22 cellular contexts compared by ENCODE assay signal in genomic region chr15:90683876-90684275, GRCh38. TPM values are rescaled to one million over a fixed set of nuclear protein-coding genes. Genes with fewer than 3 reads are reported as not detected.
A peak's percentile ranks its signal among the peaks of the same experiment; 100 is the strongest.
DNase-seq lines count a peak whose midpoint lies in the region; ATAC-seq and TF ChIP-seq lines count a peak whose summit lies in the region.
"Had no signal": no experiment of that assay in that cellular context is flagged by ENCODE, and none has a peak within 500 bp of the region (broad histone marks: within the 10 kb centered on the region; RNA-seq: fewer than 3 reads in every experiment).

No MANE protein-coding gene starts in this region.

- H3K4me3 Mint-ChIP-seq in activated T-cell treated with anti-CD3 and anti-CD28 coated beads, Interleukin-2, amount 50 U/mL, for 24 hours: no peak overlapping the region
- H3K4me3 Mint-ChIP-seq in activated T-cell treated with anti-CD3 and anti-CD28 coated beads, Interleukin-2, amount 50 U/mL, for 4 hours: no peak overlapping the region
- H3K4me3 Mint-ChIP-seq in WTC11: no peak overlapping the region
- H3K4me3 Mint-ChIP-seq in mesothelial cell of epicardium: no peak overlapping the region
- H3K4me3 Mint-ChIP-seq in CD8-positive, alpha-beta T cell: no peak overlapping the region
- H3K4me3 Mint-ChIP-seq: CD4-positive, alpha-beta memory T cell had no signal

- H3K27me3 ChIP-seq in H7 (ENCODE audit: control insufficient read depth, insufficient read depth, low read length): no peaks in the 10 kb centered on the region
- no peaks in the 10 kb centered on the region for H3K27me3 ChIP-seq in CD8-positive, alpha-beta T cell (ENCODE audit: insufficient read depth, low read length)
- H3K27me3 ChIP-seq: BLaER1 had no signal

- no peak for ATAC-seq in activated T-cell treated with anti-CD3 and anti-CD28 coated beads, Interleukin-2, amount 50 U/mL, for 4 hours
- ATAC-seq in WTC11 (no peak), left ventricle myocardium superior (no peak)
- no peak for ATAC-seq in CD8-positive, alpha-beta T cell
- ATAC-seq: PC-3 had no signal

- no peak for TF ChIP-seq CTCF in WTC11 (IDR thresholded peaks at IDR 0.05)
- TF ChIP-seq CTCF in mesothelial cell of epicardium (IDR thresholded peaks at IDR 0.05; ENCODE audit: unreplicated experiment): no peak
- TF ChIP-seq CTCF in CD8-positive, alpha-beta T cell (IDR thresholded peaks at IDR 0.05): no peak

- H3K36me3 ChIP-seq in H7 (replicated peaks; ENCODE audit: control insufficient read depth, insufficient read depth, low read length): no peaks in the 10 kb centered on the region
- no peaks in the 10 kb centered on the region for H3K36me3 ChIP-seq in CD8-positive, alpha-beta T cell (ENCODE audit: insufficient read depth, low read length)
- H3K36me3 ChIP-seq: BLaER1 had no signal

- peaks cover 52% of the 10 kb centered on the region for H3K4me1 Mint-ChIP-seq in activated T-cell treated with anti-CD3 and anti-CD28 coated beads, Interleukin-2, amount 50 U/mL, for 24 hours (ENCODE audit: low read depth)
- peaks cover 22% of the 10 kb centered on the region for H3K4me1 Mint-ChIP-seq in activated T-cell treated with anti-CD3 and anti-CD28 coated beads, Interleukin-2, amount 50 U/mL, for 4 hours (ENCODE audit: low read depth)
- H3K4me1 Mint-ChIP-seq in WTC11 (0 out of 2 replicates have a peak, but pooled peaks cover 3% of the 10 kb centered on the region), mesothelial cell of epicardium (peaks cover 24% of the 10 kb centered on the region)
- H3K4me1 Mint-ChIP-seq in CD8-positive, alpha-beta T cell (ENCODE audit: low read depth): peaks cover 42% of the 10 kb centered on the region

- POLR2A ChIA-PET in WTC11 (lab: Charles Lee): no interaction called here
- POLR2A ChIA-PET in CD8-positive, alpha-beta T cell (lab: Charles Lee): no interaction called here

- H3K27ac ChIP-seq in CD8-positive, alpha-beta T cell (ENCODE audit: low read depth, low read length): no peak overlapping the region
- H3K27ac ChIP-seq: BLaER1, GM23248, HL-60 had no signal

- DNase-seq in activated T-cell treated with anti-CD3 and anti-CD28 coated beads, Interleukin-2, amount 50 U/mL, for 24 hours: no peak
- DNase-seq in activated T-cell treated with anti-CD3 and anti-CD28 coated beads, Interleukin-2, amount 50 U/mL, for 4 hours: no peak
- DNase-seq in H7 (peak; percentile 15), WTC11 (ENCODE audit: low spot score) (no peak), mesothelial cell of epicardium (ENCODE audit: low spot score in 2 of 2, unreplicated experiment in 2 of 2) (no peak), NAMALWA (ENCODE audit: low spot score) (no peak), left ventricle myocardium superior (no peak)
- no peak for DNase-seq in CD8-positive, alpha-beta T cell
- DNase-seq: Calu3; CD4-positive, alpha-beta memory T cell; EL; GM23248; HCEC 1CT; NCI-H1048; NCI-H1436 treated with DMSO at 0.1 percent for 48 hours; NCI-H2029; NCI-H345; NCI-H524 treated with DMSO at 0.1 percent for 48 hours; PC-3; RPMI8226 had no signal

- H3K27me3 Mint-ChIP-seq in activated T-cell treated with anti-CD3 and anti-CD28 coated beads, Interleukin-2, amount 50 U/mL, for 24 hours: no peaks in the 10 kb centered on the region
- peaks cover 2% of the 10 kb centered on the region for H3K27me3 Mint-ChIP-seq in activated T-cell treated with anti-CD3 and anti-CD28 coated beads, Interleukin-2, amount 50 U/mL, for 4 hours (ENCODE audit: low read depth)
- H3K27me3 Mint-ChIP-seq in WTC11 (ENCODE audit: low read depth) (no peaks in the 10 kb centered on the region), mesothelial cell of epicardium (ENCODE audit: low read depth) (no peaks in the 10 kb centered on the region)
- H3K27me3 Mint-ChIP-seq in CD8-positive, alpha-beta T cell (ENCODE audit: low read depth): no peaks in the 10 kb centered on the region

- intact Hi-C loops in left ventricle myocardium superior (cut with micrococcal nuclease): no loop called here
- intact Hi-C loops in CD8-positive, alpha-beta T cell (cut with DNase I, micrococcal nuclease): no loop called here

- peaks cover 43% of the 10 kb centered on the region for H3K4me1 ChIP-seq in CD8-positive, alpha-beta T cell (ENCODE audit: insufficient read depth, low read length)

- H3K9me3 Mint-ChIP-seq in activated T-cell treated with anti-CD3 and anti-CD28 coated beads, Interleukin-2, amount 50 U/mL, for 24 hours: no peaks in the 10 kb centered on the region
- no peaks in the 10 kb centered on the region for H3K9me3 Mint-ChIP-seq in activated T-cell treated with anti-CD3 and anti-CD28 coated beads, Interleukin-2, amount 50 U/mL, for 4 hours
- H3K9me3 Mint-ChIP-seq in WTC11: peaks cover 4% of the 10 kb centered on the region
- peaks cover 6% of the 10 kb centered on the region for H3K9me3 Mint-ChIP-seq in mesothelial cell of epicardium
- no peaks in the 10 kb centered on the region for H3K9me3 Mint-ChIP-seq in CD8-positive, alpha-beta T cell

- CTCF ChIA-PET in WTC11 (lab: Charles Lee): no interaction called here
- CTCF ChIA-PET in CD8-positive, alpha-beta T cell (lab: Charles Lee): no interaction called here

- no peaks in the 10 kb centered on the region for H3K9me3 ChIP-seq in CD8-positive, alpha-beta T cell (ENCODE audit: low read length)

- peak overlapping the region; percentile 64 for H3K27ac Mint-ChIP-seq in activated T-cell treated with anti-CD3 and anti-CD28 coated beads, Interleukin-2, amount 50 U/mL, for 24 hours
- no peak overlapping the region for H3K27ac Mint-ChIP-seq in WTC11
- peak overlapping the region; percentile 66 for H3K27ac Mint-ChIP-seq in mesothelial cell of epicardium
- H3K27ac Mint-ChIP-seq in CD8-positive, alpha-beta T cell: no peak overlapping the region
- H3K27ac Mint-ChIP-seq: CD4-positive, alpha-beta memory T cell had no signal

- no peaks in the 10 kb centered on the region for H3K36me3 Mint-ChIP-seq in activated T-cell treated with anti-CD3 and anti-CD28 coated beads, Interleukin-2, amount 50 U/mL, for 24 hours (ENCODE audit: low read depth)
- no peaks in the 10 kb centered on the region for H3K36me3 Mint-ChIP-seq in activated T-cell treated with anti-CD3 and anti-CD28 coated beads, Interleukin-2, amount 50 U/mL, for 4 hours (ENCODE audit: insufficient read depth)
- H3K36me3 Mint-ChIP-seq in WTC11: no peaks in the 10 kb centered on the region; the same call in 1 of the 2 replicates
- H3K36me3 Mint-ChIP-seq in mesothelial cell of epicardium: peaks cover 2% of the 10 kb centered on the region
- no peaks in the 10 kb centered on the region for H3K36me3 Mint-ChIP-seq in CD8-positive, alpha-beta T cell
- H3K36me3 Mint-ChIP-seq: CD4-positive, alpha-beta memory T cell had no signal

- no peak overlapping the region for H3K4me3 ChIP-seq in H7 (ENCODE audit: insufficient read depth, low read depth, low read length)
- no peak overlapping the region for H3K4me3 ChIP-seq in CD8-positive, alpha-beta T cell (ENCODE audit: low read depth, low read length)
- H3K4me3 ChIP-seq: BLaER1, GM23248 had no signal

TF ChIP-seq in WTC11, 78 proteins besides CTCF, POLR2A, EP300 and RAD21:
- TF ChIP-seq FOXJ3 (CRISPR knock-in tag; IDR thresholded peaks at IDR 0.05; ENCODE audit: borderline replicate concordance) (no peak), HMGA2 (CRISPR knock-in tag; IDR thresholded peaks at IDR 0.05) (peak; percentile 58), FOXP4 (CRISPR knock-in tag; IDR thresholded peaks at IDR 0.05) (no peak)
TF ChIP-seq in WTC11: peak in this region for 1.

RNA-seq across cellular contexts. Expression of gene BLM, which starts 33.3 kb away (rescaled TPM):
- total RNA-seq in activated T-cell treated with anti-CD3 and anti-CD28 coated beads, Interleukin-2, amount 50 U/mL, for 4 hours: 10 to 100 TPM; 21.4 to 25.6 (median 23.5) TPM
- 29.7 and 36.4 TPM in 2 replicates for total RNA-seq in H7 (2014; rRNA removed; shearing (Covaris generic))
- total RNA-seq in WTC11 (2021): 29.9 to 40.5 TPM (median 34.8 TPM) in 3 replicates
- 11.2 to 13.4 TPM (median 12.9 TPM) in 3 replicates for total RNA-seq in mesothelial cell of epicardium
- total RNA-seq in left ventricle myocardium superior: 35.9 TPM
- 1 to 10 TPM; 2.5 to 2.6 TPM for total RNA-seq in CD8-positive, alpha-beta T cell

Comparison
In these comparisons a context has a peak if more than half of its experiments do, and no peak if none do; other contexts are left out.
1. H3K27ac Mint-ChIP-seq: peak in activated T-cell treated with anti-CD3 and anti-CD28 coated beads, Interleukin-2, amount 50 U/mL, for 24 hours (single experiment) and mesothelial cell of epicardium (single experiment); none in WTC11 (single experiment) and CD8-positive, alpha-beta T cell (single experiment).